In genomic region chr11:112620621-112621394, GRCh38 we compare ENCODE assay signal across 14 cellular contexts.
DNase-seq lines count a peak whose midpoint lies in the region; ATAC-seq and TF ChIP-seq lines count a peak whose summit lies in the region.
"Had no signal": no experiment of that assay in that cellular context is flagged by ENCODE, and none has a peak within 500 bp of the region (broad histone marks: within the 10 kb centered on the region; RNA-seq: fewer than 3 reads in every experiment).

No MANE protein-coding gene starts in this region.

- BruUV-seq in mammary epithelial cell (replicated peaks; lab: Mats Ljungman, UMichigan), result no TSS peak

- H2AFZ ChIP-seq in mammary epithelial cell (ENCODE audit: low read depth, low read length) (peak overlapping the region; percentile 62), neuronal stem cell (ENCODE audit: low read length) (no peak overlapping the region)

- no peak overlapping the region for H3K27ac ChIP-seq in mammary epithelial cell (ENCODE audit: insufficient read depth, low read depth, low read length)
- no peak overlapping the region for H3K27ac ChIP-seq in neuronal stem cell (replicated peaks; ENCODE audit: low read length)

- H4K91ac ChIP-seq in neuronal stem cell (ENCODE audit: low read depth, low read length, poor library complexity), result no peak overlapping the region

- no peak overlapping the region for H2BK12ac ChIP-seq in neuronal stem cell (ENCODE audit: low read length)

- 71% methylated on average over 7 of the region's 7 CpGs for WGBS in mammary epithelial cell (ENCODE audit: low coverage, missing lambda C conversion rate)
- no CpG with 5 or more reads among the region's 7 CpGs for WGBS in neuronal stem cell (ENCODE audit: extremely low coverage in 2 of 2, insufficient read length in 2 of 2, insufficient replicate concordance in 1 of 2), 2 donors

- H3K9me3 ChIP-seq in mammary epithelial cell (replicated peaks; ENCODE audit: insufficient read depth, low read length) (no peaks in the 10 kb centered on the region), neuronal stem cell (replicated peaks in 1 of 2; ENCODE audit: control insufficient read depth in 2 of 2, insufficient read depth in 1 of 2, low read depth in 1 of 2, low read length in 2 of 2) (no peaks in the 10 kb centered on the region)

- DNase-seq in mammary epithelial cell, result peak; percentile 90
- DNase-seq in neuronal stem cell (ENCODE audit: low spot score), result no peak
- no peak for DNase-seq in activated gamma-delta T cell treated with Interleukin-2 at 50 U/mL for 16 hours
- no peak for DNase-seq in SHP77 treated with DMSO at 0.1 percent for 48 hours (lab: John Stamatoyannopoulos, UW)
- DNase-seq: activated naive CD8-positive, alpha-beta T cell treated with anti-CD3 and anti-CD28 coated beads, Interleukin-2, amount 50 U/mL, for 24 hours; CD4-positive, alpha-beta T cell; effector memory CD4-positive, alpha-beta T cell; midbrain; stimulated activated CD4-positive, alpha-beta T cell treated with anti-CD3 and anti-CD28 coated beads, Interleukin-4, amount 100 ng/mL, for 1 hour; stimulated activated naive CD8-positive, alpha-beta T cell treated with anti-CD3 and anti-CD28 coated beads, Interleukin-15, amount 100 ng/mL, for 72 hours had no signal

- peak overlapping the region; percentile 78 for H3K18ac ChIP-seq in neuronal stem cell (ENCODE audit: low read length)

- no peaks in the 10 kb centered on the region for H3K36me3 ChIP-seq in mammary epithelial cell (ENCODE audit: insufficient read depth, low read length)
- H3K36me3 ChIP-seq in neuronal stem cell (replicated peaks in 1 of 2; ENCODE audit: control insufficient read depth in 2 of 2, insufficient read depth in 2 of 2, low read length in 2 of 2), result peaks cover 0 to 1% of the 10 kb centered on the region in 2 donors

- ATAC-seq in GM18868 (IDR thresholded peaks at IDR 0.05; ENCODE audit: unreplicated experiment), result peak; percentile 74
- peak; percentile 66 for ATAC-seq in HG03442 (IDR thresholded peaks at IDR 0.05; ENCODE audit: unreplicated experiment)
- ATAC-seq in GM21825 (IDR thresholded peaks at IDR 0.05; ENCODE audit: unreplicated experiment), result no peak
- no peak for ATAC-seq in HG03159 (IDR thresholded peaks at IDR 0.05; ENCODE audit: unreplicated experiment)
- ATAC-seq: activated naive CD8-positive, alpha-beta T cell treated with anti-CD3 and anti-CD28 coated beads, Interleukin-2, amount 50 U/mL, for 24 hours; stimulated activated naive CD8-positive, alpha-beta T cell treated with anti-CD3 and anti-CD28 coated beads, Interleukin-15, amount 100 ng/mL, for 72 hours had no signal

- H2AK5ac ChIP-seq in neuronal stem cell (ENCODE audit: low read depth, low read length), result peak overlapping the region; percentile 7

- H4K8ac ChIP-seq in neuronal stem cell (ENCODE audit: low read depth, low read length), result no peak overlapping the region

- no peak overlapping the region for H2BK5ac ChIP-seq in neuronal stem cell (ENCODE audit: low read length)

- H3K79me2 ChIP-seq in mammary epithelial cell (ENCODE audit: insufficient read depth, low read length), result no peaks in the 10 kb centered on the region

- H3K9ac ChIP-seq in mammary epithelial cell (ENCODE audit: insufficient read depth, low read length) (no peak overlapping the region), neuronal stem cell (ENCODE audit: low read depth, low read length, poor library complexity) (no peak overlapping the region)

- no peaks in the 10 kb centered on the region for H3K79me1 ChIP-seq in neuronal stem cell (ENCODE audit: low read depth, low read length)

- no peak overlapping the region for H2BK120ac ChIP-seq in neuronal stem cell (ENCODE audit: low read depth, low read length)

- intact Hi-C loops in mammary epithelial cell (cut with micrococcal nuclease), result no loop called here

- dilution Hi-C loops in mammary epithelial cell (cut with HindIII; ENCODE audit: low sequenced_read_pairs), result no loop called here

- no peaks in the 10 kb centered on the region for H3K27me3 ChIP-seq in mammary epithelial cell (ENCODE audit: insufficient read depth, low read length)
- no peaks in the 10 kb centered on the region for H3K27me3 ChIP-seq in neuronal stem cell (ENCODE audit: control insufficient read depth in 3 of 3, insufficient read depth in 3 of 3, low read depth in 1 of 3, low read length in 3 of 3)

- H3K4me2 ChIP-seq in mammary epithelial cell (ENCODE audit: insufficient read depth, low read depth, low read length) (no peak overlapping the region), neuronal stem cell (ENCODE audit: insufficient read depth, low read length, poor library complexity, severe bottlenecking) (no peak overlapping the region)

- no peak overlapping the region for H3K14ac ChIP-seq in neuronal stem cell (ENCODE audit: low read length)

- no peak overlapping the region for H2BK15ac ChIP-seq in neuronal stem cell (ENCODE audit: low read length)

- H3K23ac ChIP-seq in neuronal stem cell (ENCODE audit: low read depth, low read length, poor library complexity), result no peak overlapping the region

- TF ChIP-seq CTCF in mammary epithelial cell (conservative IDR thresholded peaks at IDR 0.05 in 1 of 2, IDR thresholded peaks at IDR 0.05 in 1 of 2; ENCODE audit: extremely low read depth in 1 of 2, insufficient read depth in 1 of 2, low read depth in 1 of 2, low read length in 2 of 2), result no peak

- peaks cover 18% of the 10 kb centered on the region for H3K4me1 ChIP-seq in mammary epithelial cell (ENCODE audit: insufficient read depth, low read length)
- peaks cover 0 to 7% of the 10 kb centered on the region in 2 donors for H3K4me1 ChIP-seq in neuronal stem cell (ENCODE audit: control insufficient read depth in 2 of 2, insufficient read depth in 1 of 2, low read depth in 1 of 2, low read length in 2 of 2)

- CTCF ChIA-PET in mammary epithelial cell (lab: Charles Lee; ENCODE audit: low non-redundant PET), result no interaction called here

- in situ Hi-C loops in mammary epithelial cell (cut with MboI; ENCODE audit: low sequenced_read_pairs in 2 of 2), result no loop called here

- H3K4ac ChIP-seq in neuronal stem cell (ENCODE audit: low read length), result no peak overlapping the region

- H4K20me1 ChIP-seq in mammary epithelial cell (ENCODE audit: insufficient read depth, low read length), result no peaks in the 10 kb centered on the region

- no peak overlapping the region for H3K4me3 ChIP-seq in mammary epithelial cell (replicated peaks in 1 of 3; ENCODE audit: insufficient read depth in 1 of 3, low read depth in 2 of 3, low read length in 3 of 3)
- no peak overlapping the region for H3K4me3 ChIP-seq in neuronal stem cell (ENCODE audit: low read length in 2 of 2)

Comparison
In these comparisons a context has a peak if more than half of its experiments do, and no peak if none do; other contexts are left out.
1. ATAC-seq: peak in GM18868 (single experiment) and HG03442 (single experiment); none in GM21825 (single experiment) and HG03159 (single experiment).